10 cellular contexts compared by ENCODE assay signal in genomic region chr16:29667320-29667605, GRCh38. TPM values are rescaled to one million over a fixed set of nuclear protein-coding genes. Genes with fewer than 3 reads are reported as not detected.
DNase-seq lines count a peak whose midpoint lies in the region; ATAC-seq, FAIRE-seq and TF ChIP-seq lines count a peak whose summit lies in the region.
"Not testable (repeated sequence)": the region's sequence is repeated elsewhere in the genome, so short reads cannot be mapped to it uniquely, and the experiment has no call there.
"Had no signal": no experiment of that assay in that cellular context is flagged by ENCODE, and none has a peak within 500 bp of the region (broad histone marks: within the 10 kb centered on the region; RNA-seq: fewer than 3 reads in every experiment).

No MANE protein-coding gene starts in this region.

- not testable (repeated sequence) for H2AFZ ChIP-seq in GM12878 (ENCODE audit: control insufficient read depth, low read depth, low read length)

- H4K20me1 ChIP-seq in GM12878 (ENCODE audit: control insufficient read depth, insufficient read depth) = not testable (repeated sequence)

- TF ChIP-seq POLR2A in GM12878 (IDR thresholded peaks at IDR 0.05; ENCODE audit: low read depth, low read length) = not testable (repeated sequence)

- H3K36me3 Mint-ChIP-seq in CD4-positive, CD25-positive, alpha-beta regulatory T cell = peaks cover 30% of the 10 kb centered on the region
- peaks cover 72% of the 10 kb centered on the region for H3K36me3 Mint-ChIP-seq in activated CD8-positive, alpha-beta T cell treated with anti-CD3 and anti-CD28 coated beads, Interleukin-2, amount 10 ng/mL, durations not matched to agents 7 days and 5 days (ENCODE audit: low read depth)
- H3K36me3 Mint-ChIP-seq in nephron progenitor cell (ENCODE audit: low read depth) = not testable (repeated sequence)

- POLR2A ChIA-PET in activated CD8-positive, alpha-beta T cell treated with anti-CD3 and anti-CD28 coated beads, Interleukin-2, amount 10 ng/mL, durations not matched to agents 7 days and 5 days (lab: Charles Lee) = interaction anchor here (0.6 to 1.3 kb wide), 2 partner anchors 9 to 386 kb away, joined by 3 to 8 read pairs; a partner anchor contains a TSS
- POLR2A ChIA-PET in GM12878 (lab: Charles Lee) = interaction anchor here (0.7 to 3.5 kb wide), 4 partner anchors 9 to 21 kb away, joined by 5 to 23 read pairs (median 7); partner anchors contain the start of gene QPRT

- intact Hi-C loops in GM12878 (cut with micrococcal nuclease; ENCODE audit: unreplicated experiment) = not testable (repeated sequence)

- peak overlapping the region; percentile 46 for H3K9ac ChIP-seq in HUES6 (ENCODE audit: low read length)
- H3K9ac ChIP-seq in GM12878 (ENCODE audit: control insufficient read depth, insufficient read depth, low read length) = not testable (repeated sequence)
- peak overlapping the region; percentile 41 for H3K9ac ChIP-seq in iPS-18a (ENCODE audit: low read length)

- H3K9me3 Mint-ChIP-seq in CD4-positive, CD25-positive, alpha-beta regulatory T cell; activated CD8-positive, alpha-beta T cell treated with anti-CD3 and anti-CD28 coated beads, Interleukin-2, amount 10 ng/mL, durations not matched to agents 7 days and 5 days (ENCODE audit: insufficient read depth); nephron progenitor cell; stimulated activated naive CD8-positive, alpha-beta T cell treated with anti-CD3 and anti-CD28 coated beads, Interleukin-15, amount 100 ng/mL, for 72 hours: not testable (repeated sequence)

- TF ChIP-seq CTCF in GM12878 (IDR thresholded peaks at IDR 0.05 in 2 of 3, conservative IDR thresholded peaks at IDR 0.05 in 1 of 3; ENCODE audit: control insufficient read depth in 2 of 3, extremely low read depth in 1 of 3, insufficient read depth in 1 of 3, low read depth in 3 of 3, low read length in 3 of 3); nephron progenitor cell (IDR thresholded peaks at IDR 0.05): not testable (repeated sequence)

- not testable (repeated sequence) for BruUV-seq in GM12878 (replicated peaks; lab: Mats Ljungman, UMichigan)

- RAD21 ChIA-PET in GM12878 (lab: Charles Lee; ENCODE audit: unreplicated experiment) = interaction anchor here (0.6 to 8.2 kb wide), 8 partner anchors 11 to 123 kb away, joined by 3 to 98 read pairs (median 6); partner anchors contain the start of genes KIF22 and QPRT

- not testable (repeated sequence) for TF ChIP-seq EP300 in GM12878 (IDR thresholded peaks at IDR 0.05; ENCODE audit: borderline replicate concordance in 1 of 2, control insufficient read depth in 1 of 2, low read depth in 2 of 2, low read length in 2 of 2)

- not testable (repeated sequence) for ATAC-seq in CD4-positive, CD25-positive, alpha-beta regulatory T cell (ENCODE audit: low read depth in 2 of 2); activated CD8-positive, alpha-beta T cell treated with anti-CD3 and anti-CD28 coated beads, Interleukin-2, amount 10 ng/mL, durations not matched to agents 7 days and 5 days; GM12878; stimulated activated naive CD8-positive, alpha-beta T cell treated with anti-CD3 and anti-CD28 coated beads, Interleukin-15, amount 100 ng/mL, for 72 hours

- H3K4me3 Mint-ChIP-seq in CD4-positive, CD25-positive, alpha-beta regulatory T cell = peak overlapping the region; percentile 98 to 100 (median 100)
- peak overlapping the region; percentile 96 for H3K4me3 Mint-ChIP-seq in activated CD8-positive, alpha-beta T cell treated with anti-CD3 and anti-CD28 coated beads, Interleukin-2, amount 10 ng/mL, durations not matched to agents 7 days and 5 days
- H3K4me3 Mint-ChIP-seq in nephron progenitor cell = peak overlapping the region; percentile 77
- peak overlapping the region; percentile 97 to 98 for H3K4me3 Mint-ChIP-seq in stimulated activated naive CD8-positive, alpha-beta T cell treated with anti-CD3 and anti-CD28 coated beads, Interleukin-15, amount 100 ng/mL, for 72 hours

- H3K27ac ChIP-seq in CD4-positive, CD25-positive, alpha-beta regulatory T cell (ENCODE audit: insufficient read depth, low read length, poor library complexity, severe bottlenecking) = peak overlapping the region; percentile 84
- not testable (repeated sequence) for H3K27ac ChIP-seq in HUES6 (ENCODE audit: low read depth, low read length); GM12878 (ENCODE audit: control insufficient read depth, insufficient read depth)
- peak overlapping the region; percentile 46 for H3K27ac ChIP-seq in iPS-18a (ENCODE audit: low read length)

- H3K4me1 ChIP-seq in CD4-positive, CD25-positive, alpha-beta regulatory T cell (ENCODE audit: control insufficient read depth, insufficient read depth, low read length, poor library complexity, severe bottlenecking) = peaks cover 56% of the 10 kb centered on the region
- peaks cover 24% of the 10 kb centered on the region for H3K4me1 ChIP-seq in HUES6 (ENCODE audit: control insufficient read depth, insufficient read depth, low read length)
- not testable (repeated sequence) for H3K4me1 ChIP-seq in GM12878 (ENCODE audit: control insufficient read depth, insufficient read depth, low read length); iPS-18a (ENCODE audit: control insufficient read depth, low read depth, low read length)

- peak overlapping the region; percentile 84 for H3K4me2 ChIP-seq in GM12878 (ENCODE audit: control insufficient read depth, insufficient read depth)

- WGBS in GM12878 (ENCODE audit: insufficient coverage, insufficient replicate concordance, low lambda C conversion rate, missing lambda C conversion rate) = 84% methylated on average over 6 of the region's 6 CpGs

- not testable (repeated sequence) for H3K36me3 ChIP-seq in CD4-positive, CD25-positive, alpha-beta regulatory T cell (ENCODE audit: control insufficient read depth, insufficient read depth, low read length); HUES6 (ENCODE audit: control insufficient read depth, insufficient read depth, low read length); GM12878 (ENCODE audit: control insufficient read depth in 2 of 2, insufficient read depth in 2 of 2, low read length in 1 of 2); iPS-18a (ENCODE audit: control insufficient read depth, low read depth, low read length)

- H3K27me3 Mint-ChIP-seq in CD4-positive, CD25-positive, alpha-beta regulatory T cell = peaks cover 12% of the 10 kb centered on the region
- not testable (repeated sequence) for H3K27me3 Mint-ChIP-seq in activated CD8-positive, alpha-beta T cell treated with anti-CD3 and anti-CD28 coated beads, Interleukin-2, amount 10 ng/mL, durations not matched to agents 7 days and 5 days (ENCODE audit: low read depth); nephron progenitor cell (ENCODE audit: low read depth, poor library complexity); stimulated activated naive CD8-positive, alpha-beta T cell treated with anti-CD3 and anti-CD28 coated beads, Interleukin-15, amount 100 ng/mL, for 72 hours

- not testable (repeated sequence) for H3K9me3 ChIP-seq in CD4-positive, CD25-positive, alpha-beta regulatory T cell (ENCODE audit: control insufficient read depth in 2 of 2, low read length in 2 of 2); HUES6 (ENCODE audit: control insufficient read depth, insufficient read depth, low read depth, low read length); GM12878 (replicated peaks; ENCODE audit: control insufficient read depth, insufficient read depth, low read length); iPS-18a (ENCODE audit: control insufficient read depth, low read depth, low read length)

- not testable (repeated sequence) for DNase-seq in CD4-positive, CD25-positive, alpha-beta regulatory T cell; activated CD8-positive, alpha-beta T cell treated with anti-CD3 and anti-CD28 coated beads, Interleukin-2, amount 10 ng/mL, durations not matched to agents 7 days and 5 days; GM12878 (ENCODE audit: low read depth, low spot score); nephron progenitor cell; stimulated activated naive CD8-positive, alpha-beta T cell treated with anti-CD3 and anti-CD28 coated beads, Interleukin-15, amount 100 ng/mL, for 72 hours
- DNase-seq in SKM-1 treated with dmso at 0.1 percent for 144 hours (lab: John Stamatoyannopoulos, UW; ENCODE audit: unreplicated experiment) = peak; percentile 52

- CTCF ChIA-PET in activated CD8-positive, alpha-beta T cell treated with anti-CD3 and anti-CD28 coated beads, Interleukin-2, amount 10 ng/mL, durations not matched to agents 7 days and 5 days (lab: Charles Lee) = interaction anchor here (1.1 to 2.6 kb wide), 3 partner anchors 24 to 73 kb away, joined by 3 to 12 read pairs (median 3); no protein-coding TSS in a partner anchor
- CTCF ChIA-PET in GM12878 (lab: Yijun Ruan, JAX) = interaction anchor here (1.4 to 2.7 kb wide), 4 partner anchors 9 to 24 kb away, joined by 3 to 17 read pairs (median 6); partner anchors contain the start of gene QPRT

- peaks cover 73% of the 10 kb centered on the region for H3K79me2 ChIP-seq in GM12878 (ENCODE audit: control insufficient read depth, insufficient read depth, low read length)

- H3K27me3 ChIP-seq in CD4-positive, CD25-positive, alpha-beta regulatory T cell (ENCODE audit: control insufficient read depth, insufficient read depth, low read length); HUES6 (ENCODE audit: control insufficient read depth, insufficient read depth, low read length); GM12878 (replicated peaks in 1 of 2; ENCODE audit: control insufficient read depth in 2 of 2, insufficient read depth in 2 of 2, low read length in 1 of 2); iPS-18a (ENCODE audit: control insufficient read depth, insufficient read depth, low read length): not testable (repeated sequence)

- peaks cover 0 to 63% (median 47%) of the 10 kb centered on the region in 4 donors for H3K4me1 Mint-ChIP-seq in CD4-positive, CD25-positive, alpha-beta regulatory T cell
- H3K4me1 Mint-ChIP-seq in activated CD8-positive, alpha-beta T cell treated with anti-CD3 and anti-CD28 coated beads, Interleukin-2, amount 10 ng/mL, durations not matched to agents 7 days and 5 days (ENCODE audit: low read depth) = peaks cover 42% of the 10 kb centered on the region
- peaks cover 71% of the 10 kb centered on the region for H3K4me1 Mint-ChIP-seq in nephron progenitor cell
- peaks cover 57% of the 10 kb centered on the region for H3K4me1 Mint-ChIP-seq in stimulated activated naive CD8-positive, alpha-beta T cell treated with anti-CD3 and anti-CD28 coated beads, Interleukin-15, amount 100 ng/mL, for 72 hours

- H3K27ac Mint-ChIP-seq in CD4-positive, CD25-positive, alpha-beta regulatory T cell = peak overlapping the region in 2 of 3 donors; percentile 95 to 98
- H3K27ac Mint-ChIP-seq in activated CD8-positive, alpha-beta T cell treated with anti-CD3 and anti-CD28 coated beads, Interleukin-2, amount 10 ng/mL, durations not matched to agents 7 days and 5 days = peak overlapping the region; percentile 90
- H3K27ac Mint-ChIP-seq in nephron progenitor cell = peak overlapping the region; percentile 98
- H3K27ac Mint-ChIP-seq in stimulated activated naive CD8-positive, alpha-beta T cell treated with anti-CD3 and anti-CD28 coated beads, Interleukin-15, amount 100 ng/mL, for 72 hours = peak overlapping the region in 1 of 2 donors; percentile 59

- not testable (repeated sequence) for FAIRE-seq in GM12878 (lab: Jason Lieb, UNC)

- peak overlapping the region; percentile 90 for H3K4me3 ChIP-seq in CD4-positive, CD25-positive, alpha-beta regulatory T cell (ENCODE audit: low read depth, low read length)
- H3K4me3 ChIP-seq in HUES6 (ENCODE audit: low read depth, low read length) = peak overlapping the region; percentile 56
- peak overlapping the region; percentile 99 for H3K4me3 ChIP-seq in GM12878
- peak overlapping the region; percentile 52 for H3K4me3 ChIP-seq in iPS-18a (ENCODE audit: low read length)

- TF ChIP-seq RAD21 in GM12878 (IDR thresholded peaks at IDR 0.05; ENCODE audit: insufficient read depth, low read depth, low read length) = not testable (repeated sequence)

- SMC1A ChIA-PET in GM12878 (lab: Charles Lee; ENCODE audit: uncharacterized antibody, unreplicated experiment) = interaction anchor here (1.4 to 7.5 kb wide), 5 partner anchors 10 to 42 kb away, joined by 4 to 69 read pairs (median 11); partner anchors contain the start of gene QPRT

- in situ Hi-C loops in GM12878 (cut with MboI) = not testable (repeated sequence)

RNA-seq across cellular contexts. Expression of gene SPN, which starts 4.2 kb away (rescaled TPM):
- total RNA-seq in CD4-positive, CD25-positive, alpha-beta regulatory T cell = 149 TPM
- 100 to 1,000 TPM; 103 to 135 (median 126) TPM for polyA plus RNA-seq in CD4-positive, CD25-positive, alpha-beta regulatory T cell
- total RNA-seq in activated CD8-positive, alpha-beta T cell treated with anti-CD3 and anti-CD28 coated beads, Interleukin-2, amount 10 ng/mL, durations not matched to agents 7 days and 5 days = 100 to 1,000 TPM; 339 to 352 TPM
- 270 and 289 TPM in 2 replicates for total RNA-seq in GM12878 (2013; cell fraction: nucleolus; rRNA removed)
- total RNA-seq in GM12878 (2014; rRNA removed) (74.4 and 80.7 TPM in 2 replicates), GM12878 (2014; rRNA removed; fragmentation: Illumina TruSeq; extraction: Trizol) (54.1 and 57.4 TPM in 2 replicates), GM12878 (2021) (173 and 182 TPM in 2 replicates)
- 29.2 TPM for polyA plus RNA-seq in GM12878 (2011; ENCODE audit: low read depth)
- polyA plus RNA-seq in GM12878 (2011; rRNA removed) (45.4 and 134 TPM in 2 replicates), GM12878 (2014; fragmentation: Illumina TruSeq; extraction: Trizol) (144 and 150 TPM in 2 replicates), GM12878 (2014; fragmentation: Nextera tagmentation; extraction: Ambion mirVana) (10 to 100 TPM; 16.2 to 42.8 TPM), GM12878 (2014; rRNA removed) (74.6 and 80.2 TPM in 2 replicates), GM12878 (2016; fragmentation: Nextera tagmentation; extraction: Ambion mirVana) (100 to 1,000 TPM; 105 to 108 TPM)
- 78.1 and 109 TPM in 2 replicates for polyA plus RNA-seq in GM12878 (2011; cell fraction: cytosol; rRNA removed)
- 119 and 123 TPM in 2 replicates for polyA plus RNA-seq in GM12878 (2011; cell fraction: nucleus; rRNA removed)
- polyA plus RNA-seq in GM12878 (2012) = 89.0 and 97.1 TPM in 2 replicates
- polyA minus RNA-seq in GM12878 (2011; rRNA and poly(A)+ RNA removed) = 96.7 and 112 TPM in 2 replicates
- 47.4 and 49.8 TPM in 2 replicates for polyA minus RNA-seq in GM12878 (2011; cell fraction: cytosol; rRNA and poly(A)+ RNA removed)
- 26.7 and 39.3 TPM in 2 replicates for polyA minus RNA-seq in GM12878 (2011; cell fraction: nucleus; rRNA and poly(A)+ RNA removed)
- total RNA-seq: A673, MCF 10A had no signal

RNA-seq across cellular contexts. Expression of gene QPRT, which starts 11.7 kb away (rescaled TPM):
- total RNA-seq in CD4-positive, CD25-positive, alpha-beta regulatory T cell = 2.4 TPM
- polyA plus RNA-seq in CD4-positive, CD25-positive, alpha-beta regulatory T cell = 1 to 10 TPM in 1 of 4 donors, under 1 TPM in 3; 0.53 to 2.1 (median 0.69) TPM
- 10 to 100 TPM in 1 of 2 experiments, 1 to 10 TPM in 1; 8.6 to 10.2 TPM for total RNA-seq in activated CD8-positive, alpha-beta T cell treated with anti-CD3 and anti-CD28 coated beads, Interleukin-2, amount 10 ng/mL, durations not matched to agents 7 days and 5 days
- total RNA-seq in GM12878 (2013; cell fraction: nucleolus; rRNA removed) = 28.0 and 32.4 TPM in 2 replicates
- total RNA-seq in GM12878 (2014; rRNA removed) = 32.1 and 36.4 TPM in 2 replicates
- 15.6 and 16.4 TPM in 2 replicates for total RNA-seq in GM12878 (2014; rRNA removed; fragmentation: Illumina TruSeq; extraction: Trizol)
- total RNA-seq in GM12878 (2021) = 34.8 and 35.7 TPM in 2 replicates
- 14.8 TPM for polyA plus RNA-seq in GM12878 (2011; ENCODE audit: low read depth)
- 25.7 and 43.0 TPM in 2 replicates for polyA plus RNA-seq in GM12878 (2011; rRNA removed)
- polyA plus RNA-seq in GM12878 (2011; cell fraction: cytosol; rRNA removed) = 57.2 and 75.7 TPM in 2 replicates
- polyA plus RNA-seq in GM12878 (2011; cell fraction: nucleus; rRNA removed) = 36.7 and 44.1 TPM in 2 replicates
- polyA plus RNA-seq in GM12878 (2012) = 52.2 and 54.7 TPM in 2 replicates
- polyA plus RNA-seq in GM12878 (2014; fragmentation: Illumina TruSeq; extraction: Trizol) = 19.2 and 19.9 TPM in 2 replicates
- polyA plus RNA-seq in GM12878 (2014; fragmentation: Nextera tagmentation; extraction: Ambion mirVana) = 1 to 10 TPM; 2.7 to 6.9 TPM
- polyA plus RNA-seq in GM12878 (2014; rRNA removed) = 30.1 and 31.3 TPM in 2 replicates
- polyA plus RNA-seq in GM12878 (2016; fragmentation: Nextera tagmentation; extraction: Ambion mirVana) = 10 to 100 TPM; 31.4 to 34.7 TPM
- polyA minus RNA-seq in GM12878 (2011; rRNA and poly(A)+ RNA removed) = 27.3 and 44.8 TPM in 2 replicates
- polyA minus RNA-seq in GM12878 (2011; cell fraction: cytosol; rRNA and poly(A)+ RNA removed) = 20.3 and 25.0 TPM in 2 replicates
- 5.8 and 9.1 TPM in 2 replicates for polyA minus RNA-seq in GM12878 (2011; cell fraction: nucleus; rRNA and poly(A)+ RNA removed)
- total RNA-seq: MCF 10A had no signal
